27 cellular contexts compared by ENCODE assay signal in the genomic region with DNA sequence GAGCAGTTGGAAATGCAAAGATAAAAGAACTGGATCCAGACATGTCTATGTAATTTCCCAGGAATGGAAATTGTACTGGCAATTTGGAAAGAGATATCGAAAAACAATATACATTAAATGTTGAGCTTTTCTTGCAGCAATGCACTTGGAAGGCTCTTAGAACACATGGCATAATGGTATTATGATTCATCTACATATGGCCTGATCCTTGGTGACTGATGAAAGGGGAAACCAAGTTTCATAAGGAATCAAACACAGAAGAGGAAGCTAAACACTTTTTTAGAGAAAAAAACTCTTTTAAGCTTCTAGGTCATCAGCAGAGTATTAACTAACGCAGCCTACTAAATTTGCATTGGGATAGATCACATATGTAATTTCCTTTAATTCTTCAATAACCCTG. TPM values are rescaled to one million over a fixed set of nuclear protein-coding genes. Genes with fewer than 3 reads are reported as not detected.
DNase-seq lines count a peak whose midpoint lies in the region; ATAC-seq and TF ChIP-seq lines count a peak whose summit lies in the region.
"Had no signal": no experiment of that assay in that cellular context is flagged by ENCODE, and none has a peak within 500 bp of the region (broad histone marks: within the 10 kb centered on the region; RNA-seq: fewer than 3 reads in every experiment).

No MANE protein-coding gene starts in this region.

- H3K27me3 Mint-ChIP-seq in HFFc6 (ENCODE audit: insufficient read depth): peaks cover 6% of the 10 kb centered on the region; the same call in 1 of the 2 replicates
- H3K27me3 Mint-ChIP-seq in naive thymus-derived CD4-positive, alpha-beta T cell: peaks cover 37 to 54% (median 47%) of the 10 kb centered on the region in 5 donors
- H3K27me3 Mint-ChIP-seq in activated naive CD8-positive, alpha-beta T cell treated with anti-CD3 and anti-CD28 coated beads for 36 hours: peaks cover 25% of the 10 kb centered on the region

- H3K4me1 ChIP-seq in smooth muscle cell (ENCODE audit: low read depth): peaks cover 21% of the 10 kb centered on the region
- H3K4me1 ChIP-seq in naive thymus-derived CD4-positive, alpha-beta T cell (ENCODE audit: control insufficient read depth in 2 of 2, insufficient read depth in 2 of 2, low read length in 2 of 2): no peaks in the 10 kb centered on the region
- H3K4me1 ChIP-seq: psoas muscle, suprapubic skin, uterus had no signal

- peaks cover 4% of the 10 kb centered on the region for H3K36me3 Mint-ChIP-seq in HFFc6 (ENCODE audit: low read depth)
- no peaks in the 10 kb centered on the region for H3K36me3 Mint-ChIP-seq in naive thymus-derived CD4-positive, alpha-beta T cell
- no peaks in the 10 kb centered on the region for H3K36me3 Mint-ChIP-seq in activated naive CD8-positive, alpha-beta T cell treated with anti-CD3 and anti-CD28 coated beads for 36 hours
- H3K36me3 Mint-ChIP-seq: CD14-positive monocyte had no signal

- H3K4me1 Mint-ChIP-seq in HFFc6 (ENCODE audit: low read depth): peaks cover 94% of the 10 kb centered on the region
- peaks cover 0 to 1% (median 0%) of the 10 kb centered on the region in 7 donors for H3K4me1 Mint-ChIP-seq in naive thymus-derived CD4-positive, alpha-beta T cell
- H3K4me1 Mint-ChIP-seq in activated naive CD8-positive, alpha-beta T cell treated with anti-CD3 and anti-CD28 coated beads for 36 hours: no peaks in the 10 kb centered on the region
- H3K4me1 Mint-ChIP-seq: endodermal cell, T-helper 17 cell had no signal

- ATAC-seq in HG03139 (IDR thresholded peaks at IDR 0.05; ENCODE audit: unreplicated experiment): no peak
- no peak for ATAC-seq in GM18511 (IDR thresholded peaks at IDR 0.05; ENCODE audit: unreplicated experiment)
- no peak for ATAC-seq in naive thymus-derived CD4-positive, alpha-beta T cell
- ATAC-seq: left cardiac atrium, Panc1, psoas muscle, T-helper 17 cell had no signal

- CTCF ChIA-PET in naive thymus-derived CD4-positive, alpha-beta T cell (lab: Charles Lee): no interaction called here

- H3K9me3 Mint-ChIP-seq in HFFc6: no peaks in the 10 kb centered on the region
- no peaks in the 10 kb centered on the region for H3K9me3 Mint-ChIP-seq in naive thymus-derived CD4-positive, alpha-beta T cell
- no peaks in the 10 kb centered on the region for H3K9me3 Mint-ChIP-seq in activated naive CD8-positive, alpha-beta T cell treated with anti-CD3 and anti-CD28 coated beads for 36 hours
- H3K9me3 Mint-ChIP-seq: activated T-cell treated with anti-CD3 and anti-CD28 coated beads, Interleukin-2, amount 50 U/mL, for 24 hours; endodermal cell had no signal

- H3K79me2 ChIP-seq in smooth muscle cell (ENCODE audit: low read depth): no peaks in the 10 kb centered on the region

- peak overlapping the region; percentile 86 for H3K27ac Mint-ChIP-seq in HFFc6
- no peak overlapping the region for H3K27ac Mint-ChIP-seq in naive thymus-derived CD4-positive, alpha-beta T cell
- H3K27ac Mint-ChIP-seq in activated naive CD8-positive, alpha-beta T cell treated with anti-CD3 and anti-CD28 coated beads for 36 hours: no peak overlapping the region
- H3K27ac Mint-ChIP-seq: activated T-cell treated with anti-CD3 and anti-CD28 coated beads, Interleukin-2, amount 50 U/mL, for 24 hours; endodermal cell; T-helper 17 cell had no signal

- POLR2A ChIA-PET in naive thymus-derived CD4-positive, alpha-beta T cell (lab: Charles Lee): no interaction called here

- no peaks in the 10 kb centered on the region for H3K9me3 ChIP-seq in smooth muscle cell (replicated peaks; ENCODE audit: low read depth)
- H3K9me3 ChIP-seq in naive thymus-derived CD4-positive, alpha-beta T cell (ENCODE audit: control insufficient read depth in 2 of 3, low read length in 3 of 3): no peaks in the 10 kb centered on the region
- H3K9me3 ChIP-seq: psoas muscle, suprapubic skin, uterus had no signal

- TF ChIP-seq CTCF in HFFc6 (IDR thresholded peaks at IDR 0.05): no peak
- no peak for TF ChIP-seq CTCF in smooth muscle cell (IDR thresholded peaks at IDR 0.05; ENCODE audit: borderline replicate concordance, insufficient read depth, poor library complexity, severe bottlenecking)

- peak overlapping the region; percentile 45 for H3K9ac ChIP-seq in smooth muscle cell (ENCODE audit: low read depth)

- DNase-seq in HFFc6 (no peak), RPMI7951 (ENCODE audit: low read depth) (peak; percentile 62), epithelial cell of prostate (ENCODE audit: low read depth, low spot score) (no peak), smooth muscle cell (lab: John Stamatoyannopoulos, UW; ENCODE audit: unreplicated experiment) (no peak)
- DNase-seq in naive thymus-derived CD4-positive, alpha-beta T cell: no peak
- DNase-seq in activated naive CD8-positive, alpha-beta T cell treated with anti-CD3 and anti-CD28 coated beads for 36 hours: no peak
- DNase-seq: activated CD4-positive, alpha-beta T cell treated with anti-CD3 and anti-CD28 coated beads for 48 hours; activated T-cell treated with anti-CD3 and anti-CD28 coated beads, Interleukin-2, amount 50 U/mL, for 24 hours; amniotic stem cell; endodermal cell; H7; head of caudate nucleus; Kasumi-1; left cardiac atrium; mammary epithelial cell; NCI-H2081 treated with DMSO at 0.1 percent for 48 hours; NCI-H774; psoas muscle; stimulated activated CD4-positive, alpha-beta T cell treated with anti-CD3 and anti-CD28 coated beads, Interleukin-1b, Interleukin-23, amount 100 ng/mL, for 48 hours; T-helper 17 cell; uterus had no signal

- H3K4me2 ChIP-seq in smooth muscle cell: peak overlapping the region; percentile 73

- no peak overlapping the region for H2AFZ ChIP-seq in smooth muscle cell (ENCODE audit: low read depth)

- H3K27ac ChIP-seq in epithelial cell of prostate: peak overlapping the region; percentile 49
- peak overlapping the region; percentile 93 for H3K27ac ChIP-seq in smooth muscle cell (ENCODE audit: low read depth)
- H3K27ac ChIP-seq in naive thymus-derived CD4-positive, alpha-beta T cell (ENCODE audit: low read depth, low read length): no peak overlapping the region
- H3K27ac ChIP-seq: psoas muscle, suprapubic skin had no signal

- peak overlapping the region; percentile 63 for H3K4me3 Mint-ChIP-seq in HFFc6
- H3K4me3 Mint-ChIP-seq in naive thymus-derived CD4-positive, alpha-beta T cell: no peak overlapping the region
- H3K4me3 Mint-ChIP-seq in activated naive CD8-positive, alpha-beta T cell treated with anti-CD3 and anti-CD28 coated beads for 36 hours: no peak overlapping the region
- H3K4me3 Mint-ChIP-seq: activated T-cell treated with anti-CD3 and anti-CD28 coated beads, Interleukin-2, amount 50 U/mL, for 24 hours; CD14-positive monocyte; endodermal cell; T-helper 17 cell had no signal

- WGBS in smooth muscle cell (ENCODE audit: low lambda C conversion rate): 28% methylated on average over 2 of the region's 2 CpGs

- no peaks in the 10 kb centered on the region for H3K36me3 ChIP-seq in smooth muscle cell (ENCODE audit: low read depth)
- H3K36me3 ChIP-seq in naive thymus-derived CD4-positive, alpha-beta T cell (ENCODE audit: control insufficient read depth in 2 of 3, insufficient read depth in 3 of 3, low read length in 3 of 3): no peaks in the 10 kb centered on the region
- H3K36me3 ChIP-seq: suprapubic skin, uterus had no signal

- no peaks in the 10 kb centered on the region for H4K20me1 ChIP-seq in smooth muscle cell (ENCODE audit: low read depth)

- H3K4me3 ChIP-seq in smooth muscle cell: no peak overlapping the region
- H3K4me3 ChIP-seq in naive thymus-derived CD4-positive, alpha-beta T cell (ENCODE audit: low read length): no peak overlapping the region
- H3K4me3 ChIP-seq: psoas muscle, suprapubic skin, uterus had no signal

- H3F3A ChIP-seq in smooth muscle cell (ENCODE audit: low read depth): peaks cover 29% of the 10 kb centered on the region

- no peaks in the 10 kb centered on the region for H3K27me3 ChIP-seq in smooth muscle cell (ENCODE audit: low read depth)
- H3K27me3 ChIP-seq in naive thymus-derived CD4-positive, alpha-beta T cell (ENCODE audit: control insufficient read depth in 2 of 2, insufficient read depth in 2 of 2, low read length in 2 of 2): peaks cover 0 to 3% of the 10 kb centered on the region in 2 donors
- H3K27me3 ChIP-seq: uterus had no signal

- intact Hi-C loops in naive thymus-derived CD4-positive, alpha-beta T cell (cut with micrococcal nuclease): no loop called here

RNA-seq across cellular contexts. Expression of a gene that starts 12.4 kb away (rescaled TPM):
- total RNA-seq in HFFc6 (2021; fragmentation: NEBNext Ultra II Directional; extraction: Animal tissue kit (Norgen Biotek cat#: 25700)): 1,000 to 10,000 TPM; 2,146 to 4,099 (median 3,549) TPM
- 68.1 and 79.4 TPM in 2 replicates for total RNA-seq in RPMI7951 (2014; rRNA removed; shearing (Covaris generic))
- 80.1 and 105 TPM in 2 replicates for total RNA-seq in smooth muscle cell
- polyA plus RNA-seq in smooth muscle cell: 40.6 and 57.4 TPM in 2 replicates
- not detected for total RNA-seq in naive thymus-derived CD4-positive, alpha-beta T cell
- not detected for polyA plus RNA-seq in naive thymus-derived CD4-positive, alpha-beta T cell
- total RNA-seq in activated naive CD8-positive, alpha-beta T cell treated with anti-CD3 and anti-CD28 coated beads for 36 hours: not detected
- total RNA-seq: activated CD8-positive, alpha-beta memory T cell treated with anti-CD3 and anti-CD28 coated beads for 36 hours; T-helper 17 cell had no signal
- polyA plus RNA-seq: CD14-positive monocyte had no signal

Comparison
In these comparisons a context has a peak if more than half of its experiments do, and no peak if none do; other contexts are left out.
1. RNA of a gene that starts 12.4 kb away (total RNA-seq): 2,146 to 4,099 TPM in HFFc6, 80.1 to 105 TPM in smooth muscle cell and 68.1 to 79.4 TPM in RPMI7951; not detected in naive thymus-derived CD4-positive, alpha-beta T cell and not detected in activated naive CD8-positive, alpha-beta T cell treated with anti-CD3 and anti-CD28 coated beads for 36 hours; every median in the first group is over 10 times any median in the second.